Comparison of ENCODE assay signal across 11 cellular contexts in genomic region chr2:241008711-241009121, GRCh38. TPM values are rescaled to one million over a fixed set of nuclear protein-coding genes. Genes with fewer than 3 reads are reported as not detected.
DNase-seq lines count a peak whose midpoint lies in the region; ATAC-seq, FAIRE-seq and TF ChIP-seq lines count a peak whose summit lies in the region.
"Had no signal": no experiment of that assay in that cellular context is flagged by ENCODE, and none has a peak within 500 bp of the region (broad histone marks: within the 10 kb centered on the region; RNA-seq: fewer than 3 reads in every experiment).

No MANE protein-coding gene starts in this region.

- peak overlapping the region; percentile 91 for H3K27ac Mint-ChIP-seq in CD8-positive, alpha-beta T cell
- H3K27ac Mint-ChIP-seq in T-cell (peak overlapping the region; percentile 80 to 91), progenitor cell of endocrine pancreas (no peak overlapping the region)
- peak overlapping the region; percentile 74 for H3K27ac Mint-ChIP-seq in central memory CD8-positive, alpha-beta T cell (ENCODE audit: low read depth)

- no peak overlapping the region for H3K4me3 ChIP-seq in CD8-positive, alpha-beta T cell (ENCODE audit: low read depth, low read length)

- peak overlapping the region; percentile 67 for H3K4me3 Mint-ChIP-seq in CD8-positive, alpha-beta T cell
- H3K4me3 Mint-ChIP-seq in T-cell = peak overlapping the region in 2 of 3 donors; percentile 55 to 76
- peak overlapping the region; percentile 51 for H3K4me3 Mint-ChIP-seq in central memory CD8-positive, alpha-beta T cell
- no peak overlapping the region for H3K4me3 Mint-ChIP-seq in progenitor cell of endocrine pancreas (ENCODE audit: low read depth)

- no peak for TF ChIP-seq CTCF in CD8-positive, alpha-beta T cell (IDR thresholded peaks at IDR 0.05)
- TF ChIP-seq CTCF in progenitor cell of endocrine pancreas (IDR thresholded peaks at IDR 0.05; ENCODE audit: unreplicated experiment) = no peak

- no peaks in the 10 kb centered on the region for H3K36me3 ChIP-seq in CD8-positive, alpha-beta T cell (ENCODE audit: insufficient read depth, low read length)

- no peak for ATAC-seq in CD8-positive, alpha-beta T cell
- ATAC-seq in T-cell (replicated peaks in 1 of 4) (no peak), GM19452 (IDR thresholded peaks at IDR 0.05; ENCODE audit: unreplicated experiment) (no peak), HG03432 (IDR thresholded peaks at IDR 0.05; ENCODE audit: unreplicated experiment) (no peak)
- no peak for ATAC-seq in central memory CD8-positive, alpha-beta T cell (replicated peaks; ENCODE audit: extremely low read depth, poor library complexity, severe bottlenecking)

- no peaks in the 10 kb centered on the region for H3K27me3 ChIP-seq in CD8-positive, alpha-beta T cell (ENCODE audit: insufficient read depth, low read length)

- no peak for FAIRE-seq in RCC 7860 (lab: Jason Lieb, UNC)

- peaks cover 67% of the 10 kb centered on the region for H3K4me1 ChIP-seq in CD8-positive, alpha-beta T cell (ENCODE audit: insufficient read depth, low read length)

- peak in 2 of 7 experiments; percentile 5 to 48 for DNase-seq in CD8-positive, alpha-beta T cell
- DNase-seq in T-cell = peak in 2 of 34 experiments; percentile 4 to 13
- DNase-seq in central memory CD8-positive, alpha-beta T cell (ENCODE audit: low spot score in 2 of 2) = peak in 1 of 2 donors; percentile 7
- peak; percentile 8 for DNase-seq in progenitor cell of endocrine pancreas (ENCODE audit: low spot score, unreplicated experiment)
- DNase-seq in RCC 7860 (ENCODE audit: low spot score) = no peak
- DNase-seq: activated CD4-positive, alpha-beta T cell treated with anti-CD3 and anti-CD28 coated beads for 48 hours; foreskin melanocyte; NCI-H1105; NCI-H345 had no signal

- peaks cover 58% of the 10 kb centered on the region for H3K4me1 Mint-ChIP-seq in CD8-positive, alpha-beta T cell (ENCODE audit: low read depth)
- H3K4me1 Mint-ChIP-seq in T-cell (peaks cover 43 to 55% (median 45%) of the 10 kb centered on the region in 3 donors), progenitor cell of endocrine pancreas (ENCODE audit: low read depth) (no peaks in the 10 kb centered on the region)
- peaks cover 5% of the 10 kb centered on the region for H3K4me1 Mint-ChIP-seq in central memory CD8-positive, alpha-beta T cell

- POLR2A ChIA-PET in CD8-positive, alpha-beta T cell (lab: Charles Lee) = interaction anchor here (1.1 to 2.0 kb wide), 3 partner anchors 10 to 87 kb away, joined by 3 to 6 read pairs (median 5); partner anchors contain the start of gene SNED1
- POLR2A ChIA-PET in T-cell (lab: Charles Lee) = no interaction called here

- peaks cover 7% of the 10 kb centered on the region for H3K36me3 Mint-ChIP-seq in CD8-positive, alpha-beta T cell
- H3K36me3 Mint-ChIP-seq in T-cell (peaks cover 5% of the 10 kb centered on the region), progenitor cell of endocrine pancreas (ENCODE audit: insufficient read depth) (no peaks in the 10 kb centered on the region)
- H3K36me3 Mint-ChIP-seq in central memory CD8-positive, alpha-beta T cell (ENCODE audit: insufficient read depth) = peaks cover 1% of the 10 kb centered on the region

- CTCF ChIA-PET in CD8-positive, alpha-beta T cell (lab: Charles Lee) = interaction anchor here (0.5 to 1.8 kb wide), 3 partner anchors 53 to 158 kb away, joined by 3 to 6 read pairs (median 3); partner anchors contain the start of gene PPP1R7
- CTCF ChIA-PET in T-cell (lab: Charles Lee) = interaction anchor here in 1 of 2 donors (0.5 kb wide), 1 partner anchor 170 kb away, joined by 5 read pairs; no protein-coding TSS in a partner anchor

- intact Hi-C loops in CD8-positive, alpha-beta T cell (cut with DNase I, micrococcal nuclease) = no loop called here

- H3K27me3 Mint-ChIP-seq in CD8-positive, alpha-beta T cell (ENCODE audit: low read depth) = no peaks in the 10 kb centered on the region
- peaks cover 0 to 13% of the 10 kb centered on the region in 2 donors for H3K27me3 Mint-ChIP-seq in T-cell
- H3K27me3 Mint-ChIP-seq in central memory CD8-positive, alpha-beta T cell = peaks cover 27% of the 10 kb centered on the region
- H3K27me3 Mint-ChIP-seq in progenitor cell of endocrine pancreas = peaks cover 10% of the 10 kb centered on the region

- peaks cover 14% of the 10 kb centered on the region for H3K9me3 Mint-ChIP-seq in CD8-positive, alpha-beta T cell
- H3K9me3 Mint-ChIP-seq in T-cell (peaks cover 4 to 16% (median 13%) of the 10 kb centered on the region in 3 donors), progenitor cell of endocrine pancreas (ENCODE audit: low read depth) (peaks cover 13% of the 10 kb centered on the region)
- peaks cover 14% of the 10 kb centered on the region for H3K9me3 Mint-ChIP-seq in central memory CD8-positive, alpha-beta T cell

- H3K27ac ChIP-seq in CD8-positive, alpha-beta T cell (ENCODE audit: low read depth, low read length) = peak overlapping the region; percentile 56

- H3K9me3 ChIP-seq in CD8-positive, alpha-beta T cell (ENCODE audit: low read length) = peaks cover 5% of the 10 kb centered on the region

RNA-seq across cellular contexts. Expression of gene SNED1, which starts 10.3 kb away (rescaled TPM):
- 10 to 100 TPM; 32.4 to 38.4 TPM for total RNA-seq in CD8-positive, alpha-beta T cell
- total RNA-seq in T-cell (10 to 100 TPM; 37.7 to 82.5 (median 69.4) TPM), progenitor cell of endocrine pancreas (2.2 and 2.5 TPM in 2 replicates)
